In genomic region chr7:2314209-2314955, GRCh38 we compare ENCODE assay signal across 8 cellular contexts. TPM values are rescaled to one million over a fixed set of nuclear protein-coding genes. Genes with fewer than 3 reads are reported as not detected.
A peak's percentile ranks its signal among the peaks of the same experiment; 100 is the strongest.
DNase-seq lines count a peak whose midpoint lies in the region; ATAC-seq, FAIRE-seq and TF ChIP-seq lines count a peak whose summit lies in the region.

A gene with protein sequence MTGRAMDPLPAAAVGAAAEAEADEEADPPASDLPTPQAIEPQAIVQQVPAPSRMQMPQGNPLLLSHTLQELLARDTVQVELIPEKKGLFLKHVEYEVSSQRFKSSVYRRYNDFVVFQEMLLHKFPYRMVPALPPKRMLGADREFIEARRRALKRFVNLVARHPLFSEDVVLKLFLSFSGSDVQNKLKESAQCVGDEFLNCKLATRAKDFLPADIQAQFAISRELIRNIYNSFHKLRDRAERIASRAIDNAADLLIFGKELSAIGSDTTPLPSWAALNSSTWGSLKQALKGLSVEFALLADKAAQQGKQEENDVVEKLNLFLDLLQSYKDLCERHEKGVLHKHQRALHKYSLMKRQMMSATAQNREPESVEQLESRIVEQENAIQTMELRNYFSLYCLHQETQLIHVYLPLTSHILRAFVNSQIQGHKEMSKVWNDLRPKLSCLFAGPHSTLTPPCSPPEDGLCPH (minus strand): TSS chr7:2314441. CDS start chr7:2314421, 20 bp downstream.

- H3K79me2 ChIP-seq in ACC112 (ENCODE audit: control insufficient read depth, insufficient read depth, low read length, unreplicated experiment) (peaks cover 28% of the 10 kb centered on the region), mammary epithelial cell (ENCODE audit: insufficient read depth, low read length) (peaks cover 20% of the 10 kb centered on the region)

- intact Hi-C loops in mammary epithelial cell (cut with micrococcal nuclease), result loop anchor here (5.0 kb wide), 1 partner anchor 72 kb away; the partner anchor contains the start of genes MRM2 and NUDT1

- H4K20me1 ChIP-seq in mammary epithelial cell (ENCODE audit: insufficient read depth, low read length), result no peaks in the 10 kb centered on the region

- peak within 1 kb of the TSS; percentile 90 for H3K4me3 ChIP-seq in ACC112 (ENCODE audit: low read depth, low read length)
- peak within 1 kb of the TSS; percentile 83 for H3K4me3 ChIP-seq in WERI-Rb-1 (ENCODE audit: low read depth, low read length)
- H3K4me3 ChIP-seq in mammary epithelial cell (replicated peaks in 1 of 3; ENCODE audit: insufficient read depth in 1 of 3, low read depth in 2 of 3, low read length in 3 of 3), result peak within 1 kb of the TSS; percentile 80 to 94 (median 91)
- H3K4me3 ChIP-seq in small intestine (ENCODE audit: low read depth in 1 of 2, low read length in 2 of 2), result peak within 1 kb of the TSS; percentile 73 to 80

- H3K36me3 ChIP-seq in ACC112 (ENCODE audit: insufficient read depth, low read length) (no peaks in the 10 kb centered on the region), WERI-Rb-1 (no peaks in the 10 kb centered on the region; the same call in 1 of the 2 replicates), mammary epithelial cell (ENCODE audit: insufficient read depth, low read length) (no peaks in the 10 kb centered on the region), small intestine (ENCODE audit: control insufficient read depth in 2 of 2, insufficient read depth in 2 of 2, low read length in 2 of 2) (no peaks in the 10 kb centered on the region)

- FAIRE-seq in small intestine (lab: Jason Lieb, UNC), result no peak

- CTCF ChIA-PET in mammary epithelial cell (lab: Charles Lee; ENCODE audit: low non-redundant PET), result no interaction called here

- no TSS peak for BruUV-seq in mammary epithelial cell (replicated peaks; lab: Mats Ljungman, UMichigan)

- in situ Hi-C loops in mammary epithelial cell (cut with MboI; ENCODE audit: low sequenced_read_pairs in 2 of 2), result no loop called here

- peak; percentile 92 for DNase-seq in NCI-H2171 (lab: John Stamatoyannopoulos, UW)
- DNase-seq in WERI-Rb-1, result peak; percentile 96
- DNase-seq in mammary epithelial cell, result peak; percentile 90
- DNase-seq in iPS-NIHi11 (ENCODE audit: low spot score), result peak; percentile 100
- DNase-seq in small intestine, result peak; percentile 97

- TF ChIP-seq CTCF in WERI-Rb-1 (IDR thresholded peaks at IDR 0.05; ENCODE audit: low read depth, low read length) (peak; percentile 33; the same call in 1 of the 2 replicates), mammary epithelial cell (conservative IDR thresholded peaks at IDR 0.05 in 1 of 2, IDR thresholded peaks at IDR 0.05 in 1 of 2; ENCODE audit: extremely low read depth in 1 of 2, insufficient read depth in 1 of 2, low read depth in 1 of 2, low read length in 2 of 2) (no peak)

- H3K27me3 ChIP-seq in ACC112 (ENCODE audit: insufficient read depth, low read length) (no peaks in the 10 kb centered on the region), WERI-Rb-1 (ENCODE audit: insufficient read depth, low read depth, severe bottlenecking) (no peaks in the 10 kb centered on the region), mammary epithelial cell (ENCODE audit: insufficient read depth, low read length) (no peaks in the 10 kb centered on the region), small intestine (ENCODE audit: control insufficient read depth in 2 of 2, insufficient read depth in 2 of 2, low read length in 2 of 2) (no peaks in the 10 kb centered on the region)

- H3K4me2 ChIP-seq in mammary epithelial cell (ENCODE audit: insufficient read depth, low read depth, low read length), result peak within 1 kb of the TSS; percentile 97

- H2AFZ ChIP-seq in ACC112 (ENCODE audit: low read length, unreplicated experiment) (peak within 1 kb of the TSS; percentile 70), mammary epithelial cell (ENCODE audit: low read depth, low read length) (peak within 1 kb of the TSS; percentile 97)

- H3K27ac ChIP-seq in ACC112 (ENCODE audit: low read depth, low read length) (peak within 1 kb of the TSS; percentile 41; the same call in 1 of the 2 replicates), WERI-Rb-1 (peak within 1 kb of the TSS; percentile 56), mammary epithelial cell (ENCODE audit: insufficient read depth, low read depth, low read length) (no peak within 1 kb of the TSS), small intestine (ENCODE audit: low read depth in 1 of 2, low read length in 1 of 2) (peak within 1 kb of the TSS; percentile 82 to 87)

- dilution Hi-C loops in mammary epithelial cell (cut with HindIII; ENCODE audit: low sequenced_read_pairs), result no loop called here

- H3K4me1 ChIP-seq in ACC112 (ENCODE audit: control insufficient read depth, insufficient read depth, low read length, unreplicated experiment) (no peaks in the 10 kb centered on the region), mammary epithelial cell (ENCODE audit: insufficient read depth, low read length) (no peaks in the 10 kb centered on the region), small intestine (ENCODE audit: control insufficient read depth in 2 of 2, insufficient read depth in 1 of 2, low read depth in 1 of 2, low read length in 1 of 2) (no peaks in the 10 kb centered on the region)

- 16% methylated on average over 7 of the region's 78 CpGs for WGBS in mammary epithelial cell (ENCODE audit: low coverage, missing lambda C conversion rate)
- WGBS in small intestine, 3 donors, result 1 to 2% (median 1%) methylated on average over 29 to 78 of the region's 78 CpGs

- ATAC-seq in GM18870 (IDR thresholded peaks at IDR 0.05; ENCODE audit: unreplicated experiment) (peak; percentile 39), HG03103 (IDR thresholded peaks at IDR 0.05; ENCODE audit: low read depth, unreplicated experiment) (peak; percentile 63)

- H3K9me3 ChIP-seq in WERI-Rb-1 (ENCODE audit: severe bottlenecking) (no peaks in the 10 kb centered on the region), mammary epithelial cell (replicated peaks; ENCODE audit: insufficient read depth, low read length) (no peaks in the 10 kb centered on the region), small intestine (ENCODE audit: control insufficient read depth, low read depth) (no peaks in the 10 kb centered on the region)

- H3K9ac ChIP-seq in mammary epithelial cell (ENCODE audit: insufficient read depth, low read length), result peak within 1 kb of the TSS; percentile 42

RNA-seq across cellular contexts. Expression of the gene that starts here (rescaled TPM):
- 10 to 100 TPM in 1 of 2 donors, 1 to 10 TPM in 1; 7.5 to 25.2 TPM for total RNA-seq in mammary epithelial cell
- polyA plus RNA-seq in mammary epithelial cell (15.9 TPM), small intestine (10 to 100 TPM; 17.5 to 20.4 (median 18.1) TPM)
- polyA minus RNA-seq in mammary epithelial cell, result 60.9 TPM
